ENCODE assay signal across 40 cellular contexts in genomic region chr3:142923694-142924093, GRCh38. TPM values are rescaled to one million over a fixed set of nuclear protein-coding genes. Genes with fewer than 3 reads are reported as not detected.
"Had no signal": no experiment of that assay in that cellular context is flagged by ENCODE, and none has a peak within 500 bp of the region (broad histone marks: within the 10 kb centered on the region; RNA-seq: fewer than 3 reads in every experiment).

No MANE protein-coding gene starts in this region.

- H3K4me1 Mint-ChIP-seq: activated naive CD4-positive, alpha-beta T cell treated with anti-CD3 and anti-CD28 coated beads, Interleukin-2, amount 10 ng/mL, durations not matched to agents 7 days and 5 days; activated naive CD4-positive, alpha-beta T cell treated with anti-CD3 and anti-CD28 coated beads, Interleukin-2, amount 50 U/mL, for 24 hours; activated naive CD8-positive, alpha-beta T cell treated with anti-CD3 and anti-CD28 coated beads for 36 hours; activated naive CD8-positive, alpha-beta T cell treated with anti-CD3 and anti-CD28 coated beads, Interleukin-2, amount 10 ng/mL, durations not matched to agents 7 days and 5 days; activated naive CD8-positive, alpha-beta T cell treated with anti-CD3 and anti-CD28 coated beads, Interleukin-2, amount 50 U/mL, for 24 hours; activated T-helper 17 cell treated with anti-CD3 and anti-CD28 coated beads, Interleukin-2, amount 50 U/mL, for 72 hours; brain; central memory CD8-positive, alpha-beta T cell had no signal

- DNase-seq: activated effector memory CD4-positive, alpha-beta T cell treated with anti-CD3 and anti-CD28 coated beads, Interleukin-2, amount 50 U/mL, for 16 hours; activated effector memory CD4-positive, alpha-beta T cell treated with Interleukin-2 at 50 U/mL for 16 hours; activated gamma-delta T cell; activated gamma-delta T cell treated with Interleukin-2 at 50 U/mL for 16 hours; activated naive CD4-positive, alpha-beta T cell; activated naive CD4-positive, alpha-beta T cell treated with anti-CD3 and anti-CD28 coated beads for 36 hours; activated naive CD4-positive, alpha-beta T cell treated with anti-CD3 and anti-CD28 coated beads, Interleukin-2, amount 10 ng/mL, durations not matched to agents 7 days and 5 days; activated naive CD4-positive, alpha-beta T cell treated with anti-CD3 and anti-CD28 coated beads, Interleukin-2, amount 50 U/mL, for 16 hours; activated naive CD4-positive, alpha-beta T cell treated with Interleukin-2 at 50 U/mL for 16 hours; activated naive CD8-positive, alpha-beta T cell treated with anti-CD3 and anti-CD28 coated beads for 36 hours; activated naive CD8-positive, alpha-beta T cell treated with anti-CD3 and anti-CD28 coated beads, Interleukin-2, amount 10 ng/mL, durations not matched to agents 7 days and 5 days; activated naive CD8-positive, alpha-beta T cell treated with anti-CD3 and anti-CD28 coated beads, Interleukin-2, amount 50 U/mL, for 24 hours; activated T-cell treated with anti-CD3 and anti-CD28 coated beads, Interleukin-2, amount 50 U/mL, for 24 hours; activated T-cell treated with anti-CD3 and anti-CD28 coated beads, Interleukin-2, amount 50 U/mL, for 4 hours; activated T-cell treated with anti-CD3 and anti-CD28 coated beads, Interleukin-2, amount 50 U/mL, for 48 hours; activated T-cell treated with anti-CD3 and anti-CD28 coated beads, Interleukin-2, amount 50 U/mL, for 72 hours; adrenal gland; amniotic stem cell; amygdala; anterior cingulate cortex; aorta; body of pancreas; brain microvascular endothelial cell; caudate nucleus; central memory CD4-positive, alpha-beta T cell; cerebellar nuclear complex had no signal

- H3K27ac ChIP-seq: adrenal gland, ascending aorta, body of pancreas, brain microvascular endothelial cell, breast epithelium, cardiac muscle cell had no signal

- H3K27ac Mint-ChIP-seq: activated naive CD4-positive, alpha-beta T cell treated with anti-CD3 and anti-CD28 coated beads for 36 hours; activated naive CD4-positive, alpha-beta T cell treated with anti-CD3 and anti-CD28 coated beads, Interleukin-2, amount 10 ng/mL, durations not matched to agents 7 days and 5 days; activated naive CD4-positive, alpha-beta T cell treated with anti-CD3 and anti-CD28 coated beads, Interleukin-2, amount 50 U/mL, for 24 hours; activated naive CD4-positive, alpha-beta T cell treated with anti-CD3 and anti-CD28 coated beads, Interleukin-2, amount 50 U/mL, for 72 hours; activated naive CD8-positive, alpha-beta T cell; activated naive CD8-positive, alpha-beta T cell treated with anti-CD3 and anti-CD28 coated beads for 36 hours; activated naive CD8-positive, alpha-beta T cell treated with anti-CD3 and anti-CD28 coated beads, Interleukin-2, amount 10 ng/mL, durations not matched to agents 7 days and 5 days; activated naive CD8-positive, alpha-beta T cell treated with anti-CD3 and anti-CD28 coated beads, Interleukin-2, amount 50 U/mL, for 24 hours; activated T-cell treated with anti-CD3 and anti-CD28 coated beads, Interleukin-2, amount 50 U/mL, for 24 hours; activated T-cell treated with anti-CD3 and anti-CD28 coated beads, Interleukin-2, amount 50 U/mL, for 72 hours; activated T-helper 1 cell treated with anti-CD3 and anti-CD28 coated beads, Interleukin-12 subunit alpha, Interleukin-12 subunit beta, Interleukin-2, Interleukin-4 antibody, amounts not matched to agents 30 ng/mL and 10 ng/mL and 1 ng/mL, durations not matched to agents 14 hours and 24 hours and 36 hours; activated T-helper 17 cell treated with anti-CD3 and anti-CD28 coated beads, Interleukin-2, amount 50 U/mL, for 72 hours; activated T-helper 2 cell treated with anti-CD3 and anti-CD28 coated beads, Interferon-gamma antibody, Interleukin-2, Interleukin-4, amounts not matched to agents 10 μg/mL and 5 μg/mL and 100 μg/mL, durations not matched to agents 14 hours and 24 hours and 36 hours; brain had no signal

- H3K36me3 ChIP-seq: adrenal gland, ascending aorta, brain microvascular endothelial cell, breast epithelium, cardiac muscle cell had no signal

- H3K9me3 ChIP-seq: adrenal gland, ascending aorta, body of pancreas, breast epithelium had no signal

- H3K27me3 ChIP-seq: adrenal gland, ascending aorta, body of pancreas, brain microvascular endothelial cell, breast epithelium, cardiac muscle cell had no signal

- H3K36me3 Mint-ChIP-seq: activated naive CD4-positive, alpha-beta T cell treated with anti-CD3 and anti-CD28 coated beads, Interleukin-2, amount 10 ng/mL, durations not matched to agents 7 days and 5 days; brain had no signal

- H3K9me3 Mint-ChIP-seq: activated naive CD4-positive, alpha-beta T cell treated with anti-CD3 and anti-CD28 coated beads for 36 hours; activated naive CD4-positive, alpha-beta T cell treated with anti-CD3 and anti-CD28 coated beads, Interleukin-2, amount 10 ng/mL, durations not matched to agents 7 days and 5 days; activated naive CD4-positive, alpha-beta T cell treated with anti-CD3 and anti-CD28 coated beads, Interleukin-2, amount 50 U/mL, for 24 hours; activated naive CD8-positive, alpha-beta T cell treated with anti-CD3 and anti-CD28 coated beads, Interleukin-2, amount 50 U/mL, for 24 hours; activated T-cell treated with anti-CD3 and anti-CD28 coated beads, Interleukin-2, amount 50 U/mL, for 4 hours; activated T-helper 1 cell treated with anti-CD3 and anti-CD28 coated beads, Interleukin-12 subunit alpha, Interleukin-12 subunit beta, Interleukin-2, Interleukin-4 antibody, amounts not matched to agents 30 ng/mL and 10 ng/mL and 1 ng/mL, durations not matched to agents 14 hours and 24 hours and 36 hours; activated T-helper 17 cell treated with anti-CD3 and anti-CD28 coated beads, Interleukin-2, amount 50 U/mL, for 72 hours; activated T-helper 2 cell treated with anti-CD3 and anti-CD28 coated beads, Interferon-gamma antibody, Interleukin-2, Interleukin-4, amounts not matched to agents 10 μg/mL and 5 μg/mL and 100 μg/mL, durations not matched to agents 14 hours and 24 hours and 36 hours; central memory CD8-positive, alpha-beta T cell had no signal

- H3K4me3 ChIP-seq: adrenal gland, ascending aorta, body of pancreas, breast epithelium, cardiac muscle cell had no signal

- ATAC-seq: activated naive CD4-positive, alpha-beta T cell treated with anti-CD3 and anti-CD28 coated beads, Interleukin-2, amount 50 U/mL, for 72 hours; activated naive CD8-positive, alpha-beta T cell treated with anti-CD3 and anti-CD28 coated beads, Interleukin-2, amount 50 U/mL, for 24 hours; activated T-cell treated with anti-CD3 and anti-CD28 coated beads, Interleukin-2, amount 50 U/mL, for 4 hours; activated T-cell treated with anti-CD3 and anti-CD28 coated beads, Interleukin-2, amount 50 U/mL, for 72 hours; activated T-helper 17 cell treated with anti-CD3 and anti-CD28 coated beads, Interleukin-2, amount 50 U/mL, for 72 hours; body of pancreas had no signal

- H3K4me1 ChIP-seq: adrenal gland, ascending aorta, body of pancreas, breast epithelium had no signal

- H3K4me3 Mint-ChIP-seq: activated naive CD4-positive, alpha-beta T cell treated with anti-CD3 and anti-CD28 coated beads for 36 hours; activated naive CD4-positive, alpha-beta T cell treated with anti-CD3 and anti-CD28 coated beads, Interleukin-2, amount 10 ng/mL, durations not matched to agents 7 days and 5 days; activated naive CD4-positive, alpha-beta T cell treated with anti-CD3 and anti-CD28 coated beads, Interleukin-2, amount 50 U/mL, for 24 hours; activated naive CD8-positive, alpha-beta T cell; activated naive CD8-positive, alpha-beta T cell treated with anti-CD3 and anti-CD28 coated beads for 36 hours; activated naive CD8-positive, alpha-beta T cell treated with anti-CD3 and anti-CD28 coated beads, Interleukin-2, amount 10 ng/mL, durations not matched to agents 7 days and 5 days; activated naive CD8-positive, alpha-beta T cell treated with anti-CD3 and anti-CD28 coated beads, Interleukin-2, amount 50 U/mL, for 24 hours; activated T-cell treated with anti-CD3 and anti-CD28 coated beads, Interleukin-2, amount 50 U/mL, for 24 hours; activated T-cell treated with anti-CD3 and anti-CD28 coated beads, Interleukin-2, amount 50 U/mL, for 4 hours; activated T-cell treated with anti-CD3 and anti-CD28 coated beads, Interleukin-2, amount 50 U/mL, for 72 hours; activated T-helper 1 cell treated with anti-CD3 and anti-CD28 coated beads, Interleukin-12 subunit alpha, Interleukin-12 subunit beta, Interleukin-2, Interleukin-4 antibody, amounts not matched to agents 30 ng/mL and 10 ng/mL and 1 ng/mL, durations not matched to agents 14 hours and 24 hours and 36 hours; activated T-helper 17 cell treated with anti-CD3 and anti-CD28 coated beads, Interleukin-2, amount 50 U/mL, for 72 hours; brain; central memory CD8-positive, alpha-beta T cell had no signal

- FAIRE-seq: astrocyte, bronchial epithelial cell had no signal

RNA-seq across cellular contexts. Expression of gene PCOLCE2, which starts 34.8 kb away (rescaled TPM):
- total RNA-seq: activated naive CD4-positive, alpha-beta T cell treated with anti-CD3 and anti-CD28 coated beads, Interleukin-2, amount 50 U/mL, for 72 hours; activated naive CD8-positive, alpha-beta T cell treated with anti-CD3 and anti-CD28 coated beads, Interleukin-2, amount 10 ng/mL, durations not matched to agents 7 days and 5 days; activated T-cell treated with anti-CD3 and anti-CD28 coated beads, Interleukin-2, amount 50 U/mL, for 72 hours; activated T-helper 1 cell treated with anti-CD3 and anti-CD28 coated beads, Interleukin-12 subunit alpha, Interleukin-12 subunit beta, Interleukin-2, Interleukin-4 antibody, amounts not matched to agents 30 ng/mL and 10 ng/mL and 1 ng/mL, durations not matched to agents 14 hours and 24 hours and 36 hours; activated T-helper 2 cell treated with anti-CD3 and anti-CD28 coated beads, Interferon-gamma antibody, Interleukin-2, Interleukin-4, amounts not matched to agents 10 μg/mL and 5 μg/mL and 100 μg/mL, durations not matched to agents 14 hours and 24 hours and 36 hours had no signal

RNA-seq across cellular contexts. Expression of gene PAQR9, which starts 39.8 kb away (rescaled TPM):
- total RNA-seq: activated naive CD4-positive, alpha-beta T cell treated with anti-CD3 and anti-CD28 coated beads for 36 hours; activated naive CD4-positive, alpha-beta T cell treated with anti-CD3 and anti-CD28 coated beads, Interleukin-2, amount 50 U/mL, for 72 hours; activated naive CD8-positive, alpha-beta T cell treated with anti-CD3 and anti-CD28 coated beads for 36 hours; activated naive CD8-positive, alpha-beta T cell treated with anti-CD3 and anti-CD28 coated beads, Interleukin-2, amount 10 ng/mL, durations not matched to agents 7 days and 5 days; activated T-cell treated with anti-CD3 and anti-CD28 coated beads, Interleukin-2, amount 50 U/mL, for 4 hours; activated T-cell treated with anti-CD3 and anti-CD28 coated beads, Interleukin-2, amount 50 U/mL, for 72 hours; activated T-helper 1 cell treated with anti-CD3 and anti-CD28 coated beads, Interleukin-12 subunit alpha, Interleukin-12 subunit beta, Interleukin-2, Interleukin-4 antibody, amounts not matched to agents 30 ng/mL and 10 ng/mL and 1 ng/mL, durations not matched to agents 14 hours and 24 hours and 36 hours; activated T-helper 17 cell treated with anti-CD3 and anti-CD28 coated beads, Interleukin-2, amount 50 U/mL, for 72 hours; activated T-helper 2 cell treated with anti-CD3 and anti-CD28 coated beads, Interferon-gamma antibody, Interleukin-2, Interleukin-4, amounts not matched to agents 10 μg/mL and 5 μg/mL and 100 μg/mL, durations not matched to agents 14 hours and 24 hours and 36 hours; aorta; ascending aorta; breast epithelium; bronchial epithelial cell; chondrocyte had no signal
- polyA plus RNA-seq: aorta had no signal
